Comparison of ENCODE assay signal across 37 cellular contexts in the genomic region with DNA sequence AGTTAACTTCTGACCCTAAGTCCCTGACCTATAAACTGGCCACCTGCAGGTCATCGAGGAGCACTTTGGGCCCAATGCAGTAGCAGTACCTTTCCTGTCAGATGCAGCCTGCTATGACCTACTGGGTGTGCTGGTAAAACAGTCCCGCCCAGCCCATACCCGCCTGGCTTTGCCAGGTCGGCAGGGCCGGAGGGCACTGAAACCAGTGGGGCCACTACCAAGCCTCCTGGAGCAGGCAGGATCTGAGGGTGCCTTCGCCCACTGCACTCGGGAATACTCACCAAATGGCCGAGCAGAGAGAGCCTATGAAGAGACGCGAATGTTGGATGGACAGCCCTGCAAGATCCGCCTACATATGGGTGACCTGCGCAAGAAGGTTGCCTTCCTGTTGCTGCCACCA. TPM values are rescaled to one million over a fixed set of nuclear protein-coding genes. Genes with fewer than 3 reads are reported as not detected.
"Had no signal": no experiment of that assay in that cellular context is flagged by ENCODE, and none has a peak within 500 bp of the region (broad histone marks: within the 10 kb centered on the region; RNA-seq: fewer than 3 reads in every experiment).

No MANE protein-coding gene starts in this region.

- H3K4me1 ChIP-seq: adrenal gland, body of pancreas had no signal

- H3K27me3 ChIP-seq: adrenal gland, body of pancreas had no signal

- H3K9me3 ChIP-seq: adrenal gland, body of pancreas had no signal

- H3K4me3 ChIP-seq: adrenal gland, body of pancreas had no signal

- DNase-seq: activated CD4-positive, alpha-beta memory T cell treated with anti-CD3 and anti-CD28 coated beads for 36 hours; activated CD4-positive, alpha-beta T cell treated with anti-CD3 and anti-CD28 coated beads for 36 hours; activated CD4-positive, alpha-beta T cell treated with anti-CD3 and anti-CD28 coated beads, Interleukin-2, amount 50 U/mL, for 1 hour; activated CD8-positive, alpha-beta memory T cell treated with anti-CD3 and anti-CD28 coated beads, Interleukin-2, amount 50 U/mL, for 4 hours; activated gamma-delta T cell treated with Interleukin-2 at 50 U/mL for 16 hours; activated naive CD4-positive, alpha-beta T cell treated with anti-CD3 and anti-CD28 coated beads for 36 hours; activated T-cell treated with anti-CD3 and anti-CD28 coated beads for 4 hours; activated T-cell treated with anti-CD3 and anti-CD28 coated beads, Interleukin-2, amount 50 U/mL, for 4 hours; adrenal gland; body of pancreas; caudate nucleus; Karpas-422; KBM-7; NCI-H1105; NCI-H1436; NCI-H1694; NCI-H1930; NCI-H2081 treated with DMSO at 0.1 percent for 48 hours; NCI-H345; NCI-H524 treated with DMSO at 0.1 percent for 48 hours; PC-3; SIG-M5; SW 1271; T-helper 1 cell had no signal

- H3K27ac ChIP-seq: adrenal gland, body of pancreas, RWPE1 had no signal

- ATAC-seq: activated CD4-positive, alpha-beta T cell treated with anti-CD3 and anti-CD28 coated beads for 36 hours; activated CD4-positive, CD25-positive, alpha-beta regulatory T cell treated with anti-CD3 and anti-CD28 coated beads, Interleukin-2, amount 50 U/mL, for 24 hours; activated naive CD4-positive, alpha-beta T cell treated with anti-CD3 and anti-CD28 coated beads, Interleukin-2, amount 50 U/mL, for 72 hours; activated T-cell treated with anti-CD3 and anti-CD28 coated beads, Interleukin-2, amount 50 U/mL, for 4 hours; body of pancreas; PC-3; Right ventricle myocardium inferior; SK-N-SH treated with all-trans-retinoic acid at 6 μM for 48 hours had no signal

RNA-seq across cellular contexts. Expression of gene C11orf42, which starts 4.4 kb away (rescaled TPM):
- total RNA-seq: activated CD4-positive, alpha-beta memory T cell treated with anti-CD3 and anti-CD28 coated beads for 36 hours; activated CD4-positive, alpha-beta T cell treated with anti-CD3 and anti-CD28 coated beads for 36 hours; activated naive CD4-positive, alpha-beta T cell treated with anti-CD3 and anti-CD28 coated beads for 36 hours; activated naive CD4-positive, alpha-beta T cell treated with anti-CD3 and anti-CD28 coated beads, Interleukin-2, amount 50 U/mL, for 72 hours; activated T-cell treated with anti-CD3 and anti-CD28 coated beads, Interleukin-2, amount 50 U/mL, for 4 hours; activated T-helper 1 cell treated with anti-CD3 and anti-CD28 coated beads, Interleukin-12 subunit alpha, Interleukin-12 subunit beta, Interleukin-2, Interleukin-4 antibody, amounts not matched to agents 30 ng/mL and 10 ng/mL and 1 ng/mL, durations not matched to agents 14 hours and 24 hours and 36 hours; adrenal gland; astrocyte; body of pancreas; bronchial epithelial cell; MCF 10A; NCI-H460; PC-3; Right ventricle myocardium inferior; SK-MEL-5; T-helper 2 cell treated with Interferon-gamma antibody and Interleukin-4, amounts not matched to agents 100 ng/mL and 5 ng/mL, for 36 hours had no signal
- polyA plus RNA-seq: adrenal gland, IgD-negative memory B cell had no signal

RNA-seq across cellular contexts. Expression of gene OR52W1, which starts 10.8 kb away (rescaled TPM):
- total RNA-seq: activated CD4-positive, alpha-beta memory T cell treated with anti-CD3 and anti-CD28 coated beads for 36 hours; activated CD4-positive, alpha-beta T cell treated with anti-CD3 and anti-CD28 coated beads for 36 hours; activated naive CD4-positive, alpha-beta T cell treated with anti-CD3 and anti-CD28 coated beads for 36 hours; activated naive CD4-positive, alpha-beta T cell treated with anti-CD3 and anti-CD28 coated beads, Interleukin-2, amount 50 U/mL, for 72 hours; activated T-cell treated with anti-CD3 and anti-CD28 coated beads, Interleukin-2, amount 50 U/mL, for 4 hours; activated T-helper 1 cell treated with anti-CD3 and anti-CD28 coated beads, Interleukin-12 subunit alpha, Interleukin-12 subunit beta, Interleukin-2, Interleukin-4 antibody, amounts not matched to agents 30 ng/mL and 10 ng/mL and 1 ng/mL, durations not matched to agents 14 hours and 24 hours and 36 hours; adrenal gland; astrocyte; body of pancreas; bronchial epithelial cell; MCF 10A; NCI-H460; PC-3; Right ventricle myocardium inferior; SK-MEL-5; T-helper 2 cell treated with Interferon-gamma antibody and Interleukin-4, amounts not matched to agents 100 ng/mL and 5 ng/mL, for 36 hours had no signal
- polyA plus RNA-seq: adrenal gland, IgD-negative memory B cell had no signal

RNA-seq across cellular contexts. Expression of gene CNGA4, which starts 29.1 kb away (rescaled TPM):
- total RNA-seq: activated CD4-positive, alpha-beta memory T cell treated with anti-CD3 and anti-CD28 coated beads for 36 hours; activated T-cell treated with anti-CD3 and anti-CD28 coated beads, Interleukin-2, amount 50 U/mL, for 4 hours; body of pancreas; MCF 10A; NCI-H460; Right ventricle myocardium inferior; SK-MEL-5 had no signal
- polyA plus RNA-seq: IgD-negative memory B cell had no signal

RNA-seq across cellular contexts. Expression of gene OR52B2, which starts 39.7 kb away (rescaled TPM):
- total RNA-seq: activated CD4-positive, alpha-beta memory T cell treated with anti-CD3 and anti-CD28 coated beads for 36 hours; activated CD4-positive, alpha-beta T cell treated with anti-CD3 and anti-CD28 coated beads for 36 hours; activated naive CD4-positive, alpha-beta T cell treated with anti-CD3 and anti-CD28 coated beads for 36 hours; activated naive CD4-positive, alpha-beta T cell treated with anti-CD3 and anti-CD28 coated beads, Interleukin-2, amount 50 U/mL, for 72 hours; activated T-cell treated with anti-CD3 and anti-CD28 coated beads, Interleukin-2, amount 50 U/mL, for 4 hours; activated T-helper 1 cell treated with anti-CD3 and anti-CD28 coated beads, Interleukin-12 subunit alpha, Interleukin-12 subunit beta, Interleukin-2, Interleukin-4 antibody, amounts not matched to agents 30 ng/mL and 10 ng/mL and 1 ng/mL, durations not matched to agents 14 hours and 24 hours and 36 hours; adrenal gland; astrocyte; body of pancreas; bronchial epithelial cell; MCF 10A; NCI-H460; PC-3; Right ventricle myocardium inferior; SK-MEL-5; T-helper 2 cell treated with Interferon-gamma antibody and Interleukin-4, amounts not matched to agents 100 ng/mL and 5 ng/mL, for 36 hours had no signal
- polyA plus RNA-seq: adrenal gland, IgD-negative memory B cell had no signal
